8 cellular contexts compared by ENCODE assay signal in the genomic region with DNA sequence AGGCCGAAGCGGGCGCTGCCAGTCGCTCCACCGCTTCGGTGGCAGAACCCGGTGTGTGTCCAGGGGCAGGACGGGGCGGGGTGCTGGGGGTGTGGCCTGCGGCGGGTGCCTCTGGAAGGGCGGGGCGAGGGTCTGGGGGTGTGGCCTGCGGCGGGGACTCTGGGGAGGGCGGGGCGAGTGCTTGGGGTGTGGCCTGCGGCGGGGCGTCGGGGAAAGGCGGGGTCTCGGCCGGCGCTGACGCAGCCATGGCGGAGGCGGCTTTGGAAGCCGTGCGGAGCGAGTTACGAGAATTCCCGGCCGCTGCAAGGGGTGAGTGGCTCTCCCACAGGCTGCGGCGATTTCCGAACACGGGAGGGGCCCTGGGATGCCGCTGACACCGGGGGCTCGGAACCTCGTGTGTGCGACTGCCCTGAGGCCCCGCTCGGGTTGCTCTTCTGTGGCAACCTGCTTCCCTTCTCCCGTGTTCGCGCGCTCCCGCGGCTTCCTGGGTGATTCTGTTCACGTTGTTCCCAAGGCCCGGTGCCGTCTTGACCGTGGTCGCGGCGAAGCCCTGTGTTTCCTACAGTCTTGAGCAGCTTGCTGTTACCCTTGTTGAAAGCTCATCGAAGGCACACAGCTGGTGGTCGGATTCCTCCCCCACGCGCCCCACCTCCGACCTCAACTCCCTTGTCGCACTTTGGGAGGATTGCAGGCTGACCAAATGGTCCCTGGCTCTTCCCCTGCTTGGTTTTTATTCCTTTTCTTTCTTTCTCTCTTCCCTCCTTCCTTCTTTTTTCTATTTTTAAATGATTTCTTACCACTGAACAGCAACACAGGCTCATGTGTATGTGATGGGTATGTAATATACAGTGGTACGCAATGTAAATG. TPM values are rescaled to one million over a fixed set of nuclear protein-coding genes. Genes with fewer than 3 reads are reported as not detected.
A peak's percentile ranks its signal among the peaks of the same experiment; 100 is the strongest.
DNase-seq lines count a peak whose midpoint lies in the region; ATAC-seq and TF ChIP-seq lines count a peak whose summit lies in the region.

A gene (plus strand): TSS at position 213 of the 867 bp plus-strand sequence. CDS start 33 bp downstream, at position 246.

- H3K36me3 ChIP-seq in heart right ventricle = peaks cover 0 to 48% (median 0%) of the 10 kb centered on the region in 9 donors
- peaks cover 0 to 32% (median 26%) of the 10 kb centered on the region in 4 donors for H3K36me3 ChIP-seq in upper lobe of left lung

- DNase-seq in GM04504 (ENCODE audit: low read depth) (peak; percentile 69), HCEC 1CT (peak; percentile 83), NCI-H1048 (lab: John Stamatoyannopoulos, UW) (peak; percentile 64), T-helper 1 cell (peak; percentile 87 to 96 (median 94)), heart right ventricle (peak; percentile 96 to 97), posterior vena cava (ENCODE audit: low spot score) (peak; percentile 98), upper lobe of left lung (peak; percentile 96 to 99)

- H3K4me1 ChIP-seq in heart right ventricle (peaks cover 0 to 39% (median 23%) of the 10 kb centered on the region in 9 donors), upper lobe of left lung (peaks cover 15 to 46% (median 26%) of the 10 kb centered on the region in 4 donors)

- TF ChIP-seq EP300 in upper lobe of left lung (IDR thresholded peaks at IDR 0.05) = no peak

- H3K27ac ChIP-seq in adipose tissue (ENCODE audit: low read depth, low read length) = peak within 1 kb of the TSS; percentile 45
- peak within 1 kb of the TSS; percentile 50 to 94 (median 90) for H3K27ac ChIP-seq in heart right ventricle
- H3K27ac ChIP-seq in upper lobe of left lung = peak within 1 kb of the TSS; percentile 81 to 91 (median 84)

- 0 to 1% (median 1%) methylated on average over 51 to 65 of the region's 65 CpGs for WGBS in adipose tissue, 3 donors
- 0 to 1% methylated on average over 51 to 65 of the region's 65 CpGs for WGBS in heart right ventricle, 2 donors
- 0 to 3% methylated on average over 7 to 59 of the region's 65 CpGs for WGBS in upper lobe of left lung, 2 donors

- peak in 3 of 4 donors; percentile 65 to 88 (median 83) for TF ChIP-seq POLR2A in upper lobe of left lung (IDR thresholded peaks at IDR 0.05)

- peak within 1 kb of the TSS; percentile 60 to 94 (median 73) for H3K4me3 ChIP-seq in heart right ventricle
- peak within 1 kb of the TSS; percentile 71 to 87 (median 76) for H3K4me3 ChIP-seq in upper lobe of left lung

- no peaks in the 10 kb centered on the region for H3K9me3 ChIP-seq in heart right ventricle
- H3K9me3 ChIP-seq in upper lobe of left lung = no peaks in the 10 kb centered on the region

- intact Hi-C loops in heart right ventricle (cut with DNase I) (loop anchor here in 5 of 10 donors (5.0 to 10.0 kb wide), 6 partner anchors 56 to 159 kb away; a partner anchor contains a TSS), posterior vena cava (cut with DNase I) (no loop called here)

- peak; percentile 96 to 98 (median 97) for ATAC-seq in heart right ventricle
- peak; percentile 97 to 98 for ATAC-seq in upper lobe of left lung (ENCODE audit: low FRiP score in 2 of 2)

- H3K27me3 ChIP-seq in heart right ventricle (no peaks in the 10 kb centered on the region), upper lobe of left lung (no peaks in the 10 kb centered on the region)

- TF ChIP-seq CTCF in heart right ventricle (IDR thresholded peaks at IDR 0.05) (no peak), upper lobe of left lung (IDR thresholded peaks at IDR 0.05) (peak in 2 of 6 experiments; percentile 4 to 9)

RNA-seq across cellular contexts. Expression of the gene that starts here (rescaled TPM):
- 10 to 100 TPM in 2 of 3 donors, 1 to 10 TPM in 1; 8.5 to 15.5 (median 10.3) TPM for polyA plus RNA-seq in adipose tissue
- 10 to 100 TPM; 11.0 to 20.9 (median 12.9) TPM for total RNA-seq in heart right ventricle
- 10 to 100 TPM in 1 of 2 donors, 1 to 10 TPM in 1; 8.6 to 23.0 TPM for polyA plus RNA-seq in heart right ventricle
- 10 to 100 TPM in 1 of 2 donors, 1 to 10 TPM in 1; 4.9 to 13.8 TPM for total RNA-seq in posterior vena cava
- 10 to 100 TPM; 14.4 to 41.5 (median 31.2) TPM for total RNA-seq in upper lobe of left lung

Comparison
In these comparisons a context has a peak if more than half of its experiments do, and no peak if none do; other contexts are left out.
1. Peak in every context shown above with its lines: DNase-seq, ATAC-seq, H3K4me3 ChIP-seq and H3K27ac ChIP-seq.